20 cellular contexts compared by ENCODE assay signal in genomic region chr16:68194263-68194662, GRCh38. TPM values are rescaled to one million over a fixed set of nuclear protein-coding genes. Genes with fewer than 3 reads are reported as not detected.
DNase-seq lines count a peak whose midpoint lies in the region; ATAC-seq, FAIRE-seq and TF ChIP-seq lines count a peak whose summit lies in the region.
"Had no signal": no experiment of that assay in that cellular context is flagged by ENCODE, and none has a peak within 500 bp of the region (broad histone marks: within the 10 kb centered on the region; RNA-seq: fewer than 3 reads in every experiment).

No MANE protein-coding gene starts in this region.

- TSS peak; percentile 22 for BruUV-seq in K562 (replicated peaks; lab: Mats Ljungman, UMichigan)

- no peak for FAIRE-seq in K562 (lab: Jason Lieb, UNC)
- FAIRE-seq: GM12878, HTR-8/SVneo had no signal

- intact Hi-C loops in activated CD8-positive, alpha-beta T cell treated with anti-CD3 and anti-CD28 coated beads for 36 hours (cut with micrococcal nuclease): no loop called here
- intact Hi-C loops in K562 (cut with micrococcal nuclease): no loop called here
- intact Hi-C loops in gastrocnemius medialis (cut with DNase I; ENCODE audit: low total_unique reads): no loop called here

- H3K9ac ChIP-seq in K562 (ENCODE audit: insufficient read depth in 1 of 2, low read depth in 2 of 2, low read length in 2 of 2): no peak overlapping the region

- no peaks in the 10 kb centered on the region for H4K20me1 ChIP-seq in K562 (replicated peaks; ENCODE audit: control insufficient read depth, insufficient read depth, low read length)

- no peak for TF ChIP-seq CTCF in activated CD8-positive, alpha-beta T cell treated with anti-CD3 and anti-CD28 coated beads for 36 hours (IDR thresholded peaks at IDR 0.05)
- TF ChIP-seq CTCF in K562 (IDR thresholded peaks at IDR 0.05 in 2 of 3, conservative IDR thresholded peaks at IDR 0.05 in 1 of 3; ENCODE audit: insufficient read depth in 2 of 3, low read depth in 1 of 3, low read length in 3 of 3) (no peak), gastrocnemius medialis (IDR thresholded peaks at IDR 0.05 in 4 of 5, conservative IDR thresholded peaks at IDR 0.05 in 1 of 5) (no peak)

- 59% methylated on average over 2 of the region's 2 CpGs for WGBS in K562 (ENCODE audit: insufficient coverage, low coverage, missing lambda C conversion rate)

- peak overlapping the region; percentile 34 for H3K27ac Mint-ChIP-seq in activated CD8-positive, alpha-beta T cell treated with anti-CD3 and anti-CD28 coated beads, Interleukin-2, amount 10 ng/mL, durations not matched to agents 7 days and 5 days
- H3K27ac Mint-ChIP-seq in activated CD8-positive, alpha-beta T cell treated with anti-CD3 and anti-CD28 coated beads for 36 hours: no peak overlapping the region

- no peaks in the 10 kb centered on the region for H3K9me3 Mint-ChIP-seq in activated CD8-positive, alpha-beta T cell treated with anti-CD3 and anti-CD28 coated beads, Interleukin-2, amount 10 ng/mL, durations not matched to agents 7 days and 5 days (ENCODE audit: insufficient read depth)
- H3K9me3 Mint-ChIP-seq in activated CD8-positive, alpha-beta T cell treated with anti-CD3 and anti-CD28 coated beads for 36 hours: no peaks in the 10 kb centered on the region

- no peaks in the 10 kb centered on the region for H3K9me1 ChIP-seq in K562 (ENCODE audit: control insufficient read depth, insufficient read depth, low read length)

- TF ChIP-seq POLR2A in K562 (conservative IDR thresholded peaks at IDR 0.05) (no peak), gastrocnemius medialis (IDR thresholded peaks at IDR 0.05) (no peak)

- H3K9me3 ChIP-seq in K562 (replicated peaks; ENCODE audit: control insufficient read depth, insufficient read depth, low read depth, low read length) (no peaks in the 10 kb centered on the region), gastrocnemius medialis (no peaks in the 10 kb centered on the region)
- H3K9me3 ChIP-seq: Peyer's patch had no signal

- H3K4me1 ChIP-seq in K562 (replicated peaks in 1 of 2; ENCODE audit: control insufficient read depth in 2 of 2, insufficient read depth in 2 of 2, low read length in 2 of 2) (no peaks in the 10 kb centered on the region), gastrocnemius medialis (no peaks in the 10 kb centered on the region)
- H3K4me1 ChIP-seq: Peyer's patch had no signal

- no peak overlapping the region for H3K4me3 Mint-ChIP-seq in activated CD8-positive, alpha-beta T cell treated with anti-CD3 and anti-CD28 coated beads, Interleukin-2, amount 10 ng/mL, durations not matched to agents 7 days and 5 days
- H3K4me3 Mint-ChIP-seq in activated CD8-positive, alpha-beta T cell treated with anti-CD3 and anti-CD28 coated beads for 36 hours: no peak overlapping the region

- no peak for ATAC-seq in activated CD8-positive, alpha-beta T cell treated with anti-CD3 and anti-CD28 coated beads, Interleukin-2, amount 10 ng/mL, durations not matched to agents 7 days and 5 days
- ATAC-seq in activated CD8-positive, alpha-beta T cell treated with anti-CD3 and anti-CD28 coated beads for 36 hours: no peak
- no peak for ATAC-seq in K562
- no peak for ATAC-seq in gastrocnemius medialis
- ATAC-seq: GM12878 had no signal

- no peak overlapping the region for H3K4me2 ChIP-seq in K562 (ENCODE audit: insufficient read depth, low read length)

- H3K36me3 ChIP-seq in K562 (ENCODE audit: control insufficient read depth, insufficient read depth, low read length) (peaks cover 61% of the 10 kb centered on the region), gastrocnemius medialis (peaks cover 3 to 28% of the 10 kb centered on the region in 2 donors)

- no peaks in the 10 kb centered on the region for H3K4me1 Mint-ChIP-seq in activated CD8-positive, alpha-beta T cell treated with anti-CD3 and anti-CD28 coated beads, Interleukin-2, amount 10 ng/mL, durations not matched to agents 7 days and 5 days (ENCODE audit: low read depth)
- peaks cover 10% of the 10 kb centered on the region for H3K4me1 Mint-ChIP-seq in activated CD8-positive, alpha-beta T cell treated with anti-CD3 and anti-CD28 coated beads for 36 hours (ENCODE audit: low read depth)

- H3K79me2 ChIP-seq in K562 (ENCODE audit: control insufficient read depth, insufficient read depth, low read length): peaks cover 25% of the 10 kb centered on the region; the same call in 2 of the 3 replicates

- peaks cover 38% of the 10 kb centered on the region for H3K36me3 Mint-ChIP-seq in activated CD8-positive, alpha-beta T cell treated with anti-CD3 and anti-CD28 coated beads, Interleukin-2, amount 10 ng/mL, durations not matched to agents 7 days and 5 days (ENCODE audit: low read depth)
- peaks cover 20% of the 10 kb centered on the region for H3K36me3 Mint-ChIP-seq in activated CD8-positive, alpha-beta T cell treated with anti-CD3 and anti-CD28 coated beads for 36 hours (ENCODE audit: low read depth)

- H3K27me3 Mint-ChIP-seq in activated CD8-positive, alpha-beta T cell treated with anti-CD3 and anti-CD28 coated beads, Interleukin-2, amount 10 ng/mL, durations not matched to agents 7 days and 5 days (ENCODE audit: low read depth): no peaks in the 10 kb centered on the region
- no peaks in the 10 kb centered on the region for H3K27me3 Mint-ChIP-seq in activated CD8-positive, alpha-beta T cell treated with anti-CD3 and anti-CD28 coated beads for 36 hours

- CTCF ChIA-PET in activated CD8-positive, alpha-beta T cell treated with anti-CD3 and anti-CD28 coated beads, Interleukin-2, amount 10 ng/mL, durations not matched to agents 7 days and 5 days (lab: Charles Lee): interaction anchor here (1.6 kb wide), 1 partner anchor 100 kb away, joined by 4 read pairs; no protein-coding TSS in a partner anchor
- CTCF ChIA-PET in activated CD8-positive, alpha-beta T cell treated with anti-CD3 and anti-CD28 coated beads for 36 hours (lab: Charles Lee): interaction anchor here (2.7 kb wide), 1 partner anchor 34 kb away, joined by 9 read pairs; no protein-coding TSS in a partner anchor
- CTCF ChIA-PET in K562 (lab: Yijun Ruan, JAX; ENCODE audit: low intra/inter-chr PET ratio): no interaction called here

- H3K4me3 ChIP-seq in K562: no peak overlapping the region
- no peak overlapping the region for H3K4me3 ChIP-seq in gastrocnemius medialis
- H3K4me3 ChIP-seq: GM12878, Peyer's patch had no signal

- TF ChIP-seq RAD21 in K562 (CRISPR knock-in tag; conservative IDR thresholded peaks at IDR 0.05 in 1 of 2, IDR thresholded peaks at IDR 0.05 in 1 of 2): no peak

- in situ Hi-C loops in K562 (cut with MboI) (no loop called here), gastrocnemius medialis (cut with MboI; ENCODE audit: low sequenced_read_pairs in 4 of 4) (no loop called here)

- POLR2A ChIA-PET in activated CD8-positive, alpha-beta T cell treated with anti-CD3 and anti-CD28 coated beads, Interleukin-2, amount 10 ng/mL, durations not matched to agents 7 days and 5 days (lab: Charles Lee): interaction anchor here (0.6 to 0.8 kb wide), 2 partner anchors 10 to 45 kb away, joined by 3 read pairs; no protein-coding TSS in a partner anchor
- POLR2A ChIA-PET in activated CD8-positive, alpha-beta T cell treated with anti-CD3 and anti-CD28 coated beads for 36 hours (lab: Charles Lee): no interaction called here
- POLR2A ChIA-PET in K562 (lab: Yijun Ruan, JAX): no interaction called here

- no peak for DNase-seq in activated CD8-positive, alpha-beta T cell treated with anti-CD3 and anti-CD28 coated beads, Interleukin-2, amount 10 ng/mL, durations not matched to agents 7 days and 5 days
- no peak for DNase-seq in activated CD8-positive, alpha-beta T cell treated with anti-CD3 and anti-CD28 coated beads for 36 hours
- DNase-seq in GM19240 (ENCODE audit: insufficient read length, low spot score) (peak; percentile 16), K562 (ENCODE audit: extremely low read depth in 1 of 4, low spot score in 3 of 4) (no peak), gastrocnemius medialis (no peak), T-helper 9 cell (no peak), DMS79 treated with DMSO at 0.1 percent for 48 hours (lab: John Stamatoyannopoulos, UW) (no peak), NAMALWA (ENCODE audit: low spot score) (no peak)
- DNase-seq: C1 segment of cervical spinal cord, COR-L47, GOT3, NCI-H1092 treated with DMSO at 0.1 percent for 48 hours, NCI-H1694, NCI-H2107, NCI-H446, NCI-H774, Peyer's patch, Right ventricle myocardium superior had no signal

- TF ChIP-seq EP300 in K562 (IDR thresholded peaks at IDR 0.05; ENCODE audit: low read length): no peak

- H3K27ac ChIP-seq in K562 (ENCODE audit: extremely low read depth, low read depth, low read length): no peak overlapping the region
- peak overlapping the region in 3 of 4 donors; percentile 0 to 19 (median 12) for H3K27ac ChIP-seq in gastrocnemius medialis
- H3K27ac ChIP-seq: Peyer's patch had no signal

- H2AFZ ChIP-seq in K562 (ENCODE audit: low read depth, low read length): no peak overlapping the region

- no peaks in the 10 kb centered on the region for H3K27me3 ChIP-seq in K562 (ENCODE audit: control insufficient read depth in 2 of 2, insufficient read depth in 2 of 2, low read length in 2 of 2)
- no peaks in the 10 kb centered on the region for H3K27me3 ChIP-seq in gastrocnemius medialis
- H3K27me3 ChIP-seq: Peyer's patch had no signal

RNA-seq across cellular contexts. Expression of gene ESRP2, which starts 41.7 kb away (rescaled TPM):
- total RNA-seq in activated CD8-positive, alpha-beta T cell treated with anti-CD3 and anti-CD28 coated beads, Interleukin-2, amount 10 ng/mL, durations not matched to agents 7 days and 5 days: under 1 TPM in 1 of 2 experiments, not detected in 1; 0.18 TPM
- under 1 TPM; 0.65 to 0.77 TPM for total RNA-seq in activated CD8-positive, alpha-beta T cell treated with anti-CD3 and anti-CD28 coated beads for 36 hours
- 0.39 TPM in 1 of 2 replicates, not detected in the other for total RNA-seq in K562 (2011; cell fraction: chromatin; rRNA removed; ENCODE audit: low replicate concordance)
- total RNA-seq in K562 (2011; cell fraction: nucleolus; rRNA removed): not detected in 2 replicates
- not detected in 2 replicates for total RNA-seq in K562 (2011; cell fraction: nucleoplasm; rRNA removed)
- total RNA-seq in K562 (2014; rRNA removed) (0.05 TPM in 1 of 2 replicates, not detected in the other), K562 (2014; rRNA removed; fragmentation: Illumina TruSeq; extraction: Trizol) (not detected in 2 replicates), K562 (2015; rRNA removed; fragmentation: Illumina TruSeq; extraction: Trizol) (not detected in 2 replicates), K562 (2021) (0.07 and 0.36 TPM in 2 replicates), gastrocnemius medialis (under 1 TPM in 3 of 4 donors, not detected in 1; 0.11 to 0.51 (median 0.13) TPM)
- polyA plus RNA-seq in K562 (2011; rRNA removed) (0.09 TPM in 1 of 2 replicates, not detected in the other), K562 (2014; fragmentation: Illumina TruSeq; extraction: Trizol) (not detected in 2 replicates), K562 (2014; fragmentation: Nextera tagmentation; extraction: Ambion mirVana) (under 1 TPM in 1 of 2 experiments, not detected in 1; 0.15 TPM), K562 (2014; rRNA removed) (not detected in 2 replicates)
- not detected in 2 replicates for polyA plus RNA-seq in K562 (2011; cell fraction: cytosol; rRNA removed)
- 0.07 TPM in 1 of 2 replicates, not detected in the other for polyA plus RNA-seq in K562 (2011; cell fraction: nucleus; rRNA removed)
- 0.17 and 0.39 TPM in 2 replicates for polyA plus RNA-seq in K562 (2012)
- not detected in 2 replicates for polyA minus RNA-seq in K562 (2011; rRNA and poly(A)+ RNA removed)
- 1.3 TPM in 1 of 2 replicates, not detected in the other for polyA minus RNA-seq in K562 (2011; cell fraction: cytosol; rRNA and poly(A)+ RNA removed)
- polyA minus RNA-seq in K562 (2011; cell fraction: nucleus; rRNA and poly(A)+ RNA removed): 0.27 TPM in 1 of 2 replicates, not detected in the other

RNA-seq across cellular contexts. Expression of gene PLA2G15, which starts 50.9 kb away (rescaled TPM):
- total RNA-seq in activated CD8-positive, alpha-beta T cell treated with anti-CD3 and anti-CD28 coated beads, Interleukin-2, amount 10 ng/mL, durations not matched to agents 7 days and 5 days: 1 to 10 TPM; 8.6 to 9.4 TPM
- total RNA-seq in activated CD8-positive, alpha-beta T cell treated with anti-CD3 and anti-CD28 coated beads for 36 hours: 1 to 10 TPM; 6.7 to 6.8 TPM
- 19.2 and 54.6 TPM in 2 replicates for total RNA-seq in K562 (2011; cell fraction: chromatin; rRNA removed; ENCODE audit: low replicate concordance)
- 35.1 and 45.2 TPM in 2 replicates for total RNA-seq in K562 (2011; cell fraction: nucleolus; rRNA removed)
- total RNA-seq in K562 (2011; cell fraction: nucleoplasm; rRNA removed): 25.2 and 30.1 TPM in 2 replicates
- 7.5 and 8.9 TPM in 2 replicates for total RNA-seq in K562 (2014; rRNA removed)
- 3.1 and 4.6 TPM in 2 replicates for total RNA-seq in K562 (2014; rRNA removed; fragmentation: Illumina TruSeq; extraction: Trizol)
- 4.8 and 5.0 TPM in 2 replicates for total RNA-seq in K562 (2015; rRNA removed; fragmentation: Illumina TruSeq; extraction: Trizol)
- total RNA-seq in K562 (2021): 8.6 and 9.1 TPM in 2 replicates
- 7.6 and 11.8 TPM in 2 replicates for polyA plus RNA-seq in K562 (2011; rRNA removed)
- polyA plus RNA-seq in K562 (2011; cell fraction: cytosol; rRNA removed): 8.9 and 16.0 TPM in 2 replicates
- polyA plus RNA-seq in K562 (2011; cell fraction: nucleus; rRNA removed): 11.9 and 20.4 TPM in 2 replicates
- 7.1 and 14.4 TPM in 2 replicates for polyA plus RNA-seq in K562 (2012)
- 4.0 and 5.9 TPM in 2 replicates for polyA plus RNA-seq in K562 (2014; fragmentation: Illumina TruSeq; extraction: Trizol)
- polyA plus RNA-seq in K562 (2014; fragmentation: Nextera tagmentation; extraction: Ambion mirVana): 1 to 10 TPM in 1 of 2 experiments, under 1 TPM in 1; 0.42 to 1.1 TPM
- polyA plus RNA-seq in K562 (2014; rRNA removed): 6.1 and 6.6 TPM in 2 replicates
- 7.5 and 7.6 TPM in 2 replicates for polyA minus RNA-seq in K562 (2011; rRNA and poly(A)+ RNA removed)
- polyA minus RNA-seq in K562 (2011; cell fraction: cytosol; rRNA and poly(A)+ RNA removed): 7.8 and 9.6 TPM in 2 replicates
- polyA minus RNA-seq in K562 (2011; cell fraction: nucleus; rRNA and poly(A)+ RNA removed): 6.3 and 6.7 TPM in 2 replicates
- total RNA-seq in gastrocnemius medialis: 10 to 100 TPM; 67.8 to 91.3 (median 84.8) TPM
